ENCODE assay signal across 10 cellular contexts in genomic region chr5:132499440-132500243, GRCh38. TPM values are rescaled to one million over a fixed set of nuclear protein-coding genes. Genes with fewer than 3 reads are reported as not detected.
A peak's percentile ranks its signal among the peaks of the same experiment; 100 is the strongest.
DNase-seq lines count a peak whose midpoint lies in the region; ATAC-seq and TF ChIP-seq lines count a peak whose summit lies in the region.
"Had no signal": no experiment of that assay in that cellular context is flagged by ENCODE, and none has a peak within 500 bp of the region (broad histone marks: within the 10 kb centered on the region; RNA-seq: fewer than 3 reads in every experiment).

No MANE protein-coding gene starts in this region.

- peak overlapping the region; percentile 49 for H2AK5ac ChIP-seq in IMR-90 (ENCODE audit: low read depth, low read length)

- H3K4me1 ChIP-seq in IMR-90 (ENCODE audit: control insufficient read depth, insufficient read depth, low read length) (peaks cover 30% of the 10 kb centered on the region), breast epithelium (peaks cover 0 to 6% of the 10 kb centered on the region in 2 donors)

- peak overlapping the region; percentile 9; the same call in 1 of the 2 replicates for H3K18ac ChIP-seq in IMR-90 (ENCODE audit: low read depth, low read length)

- H3K9me1 ChIP-seq in IMR-90 (ENCODE audit: insufficient read depth, low read length) = peaks cover 48% of the 10 kb centered on the region

- no TSS peak for BruUV-seq in IMR-90 (replicated peaks; lab: Mats Ljungman, UMichigan)

- H3K27ac ChIP-seq in IMR-90 (ENCODE audit: insufficient read depth, low read length) (no peak overlapping the region), breast epithelium (peak overlapping the region; percentile 20 to 96)

- peak overlapping the region; percentile 55 to 99 (median 88) for H3K27ac Mint-ChIP-seq in naive thymus-derived CD8-positive, alpha-beta T cell

- H4K20me1 ChIP-seq in IMR-90 (ENCODE audit: insufficient read depth, low read length) = no peaks in the 10 kb centered on the region

- H4K5ac ChIP-seq in IMR-90 (ENCODE audit: low read depth, low read length) = 0 out of 2 replicates have a peak overlapping the region, but pooled peaks have one; percentile 3

- H2BK5ac ChIP-seq in IMR-90 (ENCODE audit: low read depth, low read length, poor library complexity, severe bottlenecking) = peak overlapping the region; percentile 4

- no peak overlapping the region for H2AFZ ChIP-seq in IMR-90 (replicated peaks; ENCODE audit: low read length, poor library complexity)

- H3K14ac ChIP-seq in IMR-90 (replicated peaks; ENCODE audit: low read depth, low read length) = 0 out of 2 replicates have a peak overlapping the region, but pooled peaks have one; percentile 24

- no peaks in the 10 kb centered on the region for H3K36me3 Mint-ChIP-seq in naive thymus-derived CD8-positive, alpha-beta T cell

- H3K36me3 ChIP-seq in IMR-90 (ENCODE audit: control insufficient read depth, insufficient read depth, low read length) (no peaks in the 10 kb centered on the region), breast epithelium (no peaks in the 10 kb centered on the region)

- peak overlapping the region; percentile 99 for H2BK20ac ChIP-seq in IMR-90 (ENCODE audit: low read depth, low read length)

- TF ChIP-seq CTCF in IMR-90 (conservative IDR thresholded peaks at IDR 0.05; ENCODE audit: low read depth, low read length) (no peak), breast epithelium (IDR thresholded peaks at IDR 0.05) (no peak)

- H4K8ac ChIP-seq in IMR-90 (ENCODE audit: low read depth in 2 of 2, low read length in 2 of 2) = no peak overlapping the region; a peak in 1 of 4 replicates

- peaks cover 0 to 22% of the 10 kb centered on the region in 2 experiments; a peak in 1 of 4 replicates for H3K79me1 ChIP-seq in IMR-90 (ENCODE audit: low read depth in 1 of 2, low read length in 2 of 2)

- peak overlapping the region; percentile 96 for H2BK120ac ChIP-seq in IMR-90 (ENCODE audit: low read depth, low read length)

- WGBS in IMR-90 (ENCODE audit: extremely low coverage in 2 of 2, insufficient read length in 1 of 2), 2 experiments = 66% methylated on average over 4 of the region's 9 CpGs; no CpG with 5 or more reads in 1 of the 2 experiments

- no peak for TF ChIP-seq RAD21 in IMR-90 (IDR thresholded peaks at IDR 0.05; ENCODE audit: low read length)

- no peak overlapping the region for H3K4me3 ChIP-seq in IMR-90 (ENCODE audit: insufficient read depth, low read depth, low read length)
- no peak overlapping the region for H3K4me3 ChIP-seq in breast epithelium

- peak overlapping the region; percentile 65 for H2AK9ac ChIP-seq in IMR-90 (replicated peaks; ENCODE audit: low read depth, low read length, poor library complexity)

- DNase-seq in Ammon's horn (ENCODE audit: low spot score) (peak; percentile 11), IMR-90 (no peak), breast epithelium (ENCODE audit: low spot score in 2 of 2) (peak in 1 of 2 donors; percentile 17), NCI-H1694 treated with DMSO at 0.1 percent for 48 hours (lab: John Stamatoyannopoulos, UW) (no peak), KBM-7 (no peak), NCI-H446 (lab: John Stamatoyannopoulos, UW) (no peak)
- peak in 1 of 10 donors; percentile 47 for DNase-seq in naive thymus-derived CD8-positive, alpha-beta T cell
- no peak for DNase-seq in stimulated activated naive CD4-positive, alpha-beta T cell (lab: John Stamatoyannopoulos, UW)
- DNase-seq: Kasumi-1, NCI-H524 treated with DMSO at 0.1 percent for 48 hours had no signal

- intact Hi-C loops in IMR-90 (cut with micrococcal nuclease) = loop anchor here (10.0 kb wide), 1 partner anchor 435 kb away; the partner anchor contains the start of gene IL3
- intact Hi-C loops in breast epithelium (cut with DNase I; ENCODE audit: low total_unique reads) = loop anchor here (5.0 kb wide), 1 partner anchor 112 kb away; no protein-coding TSS in a partner anchor

- H3K9me3 ChIP-seq in IMR-90 (ENCODE audit: control insufficient read depth, insufficient read depth, low read length) = no peaks in the 10 kb centered on the region
- no peaks in the 10 kb centered on the region for H3K9me3 ChIP-seq in breast epithelium

- in situ Hi-C loops in IMR-90 (cut with MboI; ENCODE audit: low sequenced_read_pairs) (loop anchor here (5.0 to 25.0 kb wide), 2 partner anchors 112 to 412 kb away; no protein-coding TSS in a partner anchor), KBM-7 (cut with MboI; ENCODE audit: low pct_unique_long_range_greater_than_20kb, low sequenced_read_pairs) (loop anchor here (25.0 kb wide), 1 partner anchor 437 kb away; the partner anchor contains the start of genes CSF2 and IL3)

- no peak overlapping the region for H3K23ac ChIP-seq in IMR-90 (ENCODE audit: low read depth, low read length)

- dilution Hi-C loops in IMR-90 (cut with HindIII; ENCODE audit: low sequenced_read_pairs, unreplicated experiment) = no loop called here

- TF ChIP-seq POLR2A in IMR-90 (IDR thresholded peaks at IDR 0.05; ENCODE audit: low read depth, low read length) = no peak
- no peak for TF ChIP-seq POLR2A in breast epithelium (IDR thresholded peaks at IDR 0.05)

- POLR2A ChIA-PET in IMR-90 (lab: Charles Lee; ENCODE audit: unreplicated experiment) = no interaction called here
- POLR2A ChIA-PET in naive thymus-derived CD8-positive, alpha-beta T cell (lab: Charles Lee) = interaction anchor here (0.7 to 8.6 kb wide), 8 partner anchors 10 to 112 kb away, joined by 3 to 99 read pairs (median 75); partner anchors contain the start of gene IRF1

- H3K56ac ChIP-seq in IMR-90 (ENCODE audit: extremely low read depth, insufficient read depth, low read length) = no peak overlapping the region; the same call in 1 of the 2 replicates

- CTCF ChIA-PET in IMR-90 (lab: Yijun Ruan, JAX) = interaction anchor here (1.0 to 5.2 kb wide), 4 partner anchors 10 to 112 kb away, joined by 3 to 30 read pairs (median 5); no protein-coding TSS in a partner anchor

- no peak for ATAC-seq in IMR-90 (ENCODE audit: low read depth)
- no peak for ATAC-seq in naive thymus-derived CD8-positive, alpha-beta T cell

- no peaks in the 10 kb centered on the region for H3K27me3 Mint-ChIP-seq in naive thymus-derived CD8-positive, alpha-beta T cell

- H2BK15ac ChIP-seq in IMR-90 (ENCODE audit: low read depth, low read length) = peak overlapping the region; percentile 99; the same call in 2 of the 3 replicates

- peak overlapping the region in 2 of 10 donors; percentile 12 to 21 for H3K4me3 Mint-ChIP-seq in naive thymus-derived CD8-positive, alpha-beta T cell

- no peak overlapping the region for H3K9ac ChIP-seq in IMR-90 (ENCODE audit: low read depth, low read length)

- H4K91ac ChIP-seq in IMR-90 (ENCODE audit: insufficient read depth, low read depth, low read length) = peak overlapping the region; percentile 83

- H3K9me3 Mint-ChIP-seq in naive thymus-derived CD8-positive, alpha-beta T cell = no peaks in the 10 kb centered on the region

- H3K4me1 Mint-ChIP-seq in naive thymus-derived CD8-positive, alpha-beta T cell = peaks cover 12 to 55% (median 49%) of the 10 kb centered on the region in 4 donors

- H3K27me3 ChIP-seq in IMR-90 (ENCODE audit: control insufficient read depth, insufficient read depth, low read length) (no peaks in the 10 kb centered on the region), breast epithelium (no peaks in the 10 kb centered on the region)

- peak overlapping the region; percentile 99 for H3K4ac ChIP-seq in IMR-90 (ENCODE audit: low read depth, low read length)

- H3K4me2 ChIP-seq in IMR-90 (ENCODE audit: low read depth, low read length) = no peak overlapping the region

TF ChIP-seq in IMR-90, 13 proteins besides CTCF, POLR2A, EP300 and RAD21 (continues in another document):
- TF ChIP-seq ELK1 (IDR thresholded peaks at IDR 0.05; ENCODE audit: borderline replicate concordance, low read depth, low read length) (no peak), NFE2L2 (IDR thresholded peaks at IDR 0.05; ENCODE audit: low read depth, low read length) (no peak), CHD1 (IDR thresholded peaks at IDR 0.05; ENCODE audit: low read depth, low read length) (no peak), RFX5 (IDR thresholded peaks at IDR 0.05; ENCODE audit: low read depth, low read length) (no peak)

RNA-seq across cellular contexts. Expression of gene IRF1, which starts 9.1 kb away (rescaled TPM):
- 6.9 and 11.1 TPM in 2 replicates for total RNA-seq in IMR-90 (2012; rRNA removed)
- polyA plus RNA-seq in IMR-90 (2012; rRNA removed) = 16.5 and 18.9 TPM in 2 replicates
- 13.2 and 15.9 TPM in 2 replicates for polyA plus RNA-seq in IMR-90 (2012; cell fraction: cytosol; rRNA removed)
- 25.7 and 30.6 TPM in 2 replicates for polyA plus RNA-seq in IMR-90 (2012; cell fraction: nucleus; rRNA removed; ENCODE audit: low replicate concordance)
- total RNA-seq in breast epithelium = 10 to 100 TPM; 10.4 to 27.8 (median 18.0) TPM
- 100 to 1,000 TPM; 116 to 127 TPM for total RNA-seq in naive thymus-derived CD8-positive, alpha-beta T cell
- 100 to 1,000 TPM; 108 to 218 (median 141) TPM for polyA plus RNA-seq in naive thymus-derived CD8-positive, alpha-beta T cell

RNA-seq across cellular contexts. Expression of gene IL5, which starts 43.7 kb away (rescaled TPM):
- total RNA-seq in IMR-90 (2012; rRNA removed) (not detected in 2 replicates), breast epithelium (not detected)
- not detected in 2 replicates for polyA plus RNA-seq in IMR-90 (2012; rRNA removed)
- polyA plus RNA-seq in IMR-90 (2012; cell fraction: cytosol; rRNA removed) = not detected in 2 replicates
- polyA plus RNA-seq in IMR-90 (2012; cell fraction: nucleus; rRNA removed; ENCODE audit: low replicate concordance) = not detected in 2 replicates
- not detected for total RNA-seq in naive thymus-derived CD8-positive, alpha-beta T cell
- polyA plus RNA-seq in naive thymus-derived CD8-positive, alpha-beta T cell = not detected

RNA-seq across cellular contexts. Expression of gene RAD50, which starts 57.1 kb away (rescaled TPM):
- total RNA-seq in IMR-90 (2012; rRNA removed) = 5.2 and 13.3 TPM in 2 replicates
- 6.2 and 7.2 TPM in 2 replicates for polyA plus RNA-seq in IMR-90 (2012; rRNA removed)
- polyA plus RNA-seq in IMR-90 (2012; cell fraction: cytosol; rRNA removed) = 1.2 and 1.5 TPM in 2 replicates
- 1.7 and 11.9 TPM in 2 replicates for polyA plus RNA-seq in IMR-90 (2012; cell fraction: nucleus; rRNA removed; ENCODE audit: low replicate concordance)
- total RNA-seq in breast epithelium = 10 to 100 TPM; 44.2 to 47.4 (median 44.6) TPM
- total RNA-seq in naive thymus-derived CD8-positive, alpha-beta T cell = 10 to 100 TPM; 34.2 to 36.1 TPM
- 10 to 100 TPM; 12.0 to 30.2 (median 20.0) TPM for polyA plus RNA-seq in naive thymus-derived CD8-positive, alpha-beta T cell
